In genomic region chr11:73384871-73385692, GRCh38 we compare ENCODE assay signal across 1 cellular context.
TF ChIP-seq lines count a peak whose summit lies in the region.

No MANE protein-coding gene starts in this region.

TF ChIP-seq in K562, 482 proteins besides CTCF, POLR2A, EP300 and RAD21 (continued from another document and continues in another):
- TF ChIP-seq CREM (IDR thresholded peaks at IDR 0.05; ENCODE audit: low read depth) (0 out of 2 replicates have a peak, but pooled peaks have one; percentile 10), DEAF1 (CRISPR knock-in tag; IDR thresholded peaks at IDR 0.05) (no peak), ID3 (CRISPR knock-in tag; IDR thresholded peaks at IDR 0.05) (no peak), ID3 (tag; IDR thresholded peaks at IDR 0.05) (no peak), RCOR1 (IDR thresholded peaks at IDR 0.05; ENCODE audit: borderline replicate concordance in 1 of 2, low read depth in 2 of 2, low read length in 2 of 2) (0 out of 4 replicates have a peak, but pooled peaks of 1 of the 2 experiments have one; percentile 31), HMGN3 (IDR thresholded peaks at IDR 0.05; ENCODE audit: borderline replicate concordance, extremely low read depth, insufficient read length, low read depth, low read length) (peak; percentile 45), ZKSCAN8 (CRISPR knock-in tag; IDR thresholded peaks at IDR 0.05) (no peak), NR2C2 (CRISPR knock-in tag; IDR thresholded peaks at IDR 0.05) (no peak), NR2C2 (tag; IDR thresholded peaks at IDR 0.05) (peak; percentile 48; the same call in 1 of the 2 replicates), HDAC1 (IDR thresholded peaks at IDR 0.05) (0 out of 4 replicates have a peak, but pooled peaks of 1 of the 2 experiments have one; percentile 28), SMARCE1 (IDR thresholded peaks at IDR 0.05) (peak; percentile 68; the same call in 1 of the 2 replicates), CTBP1 (IDR thresholded peaks at IDR 0.05; ENCODE audit: borderline replicate concordance) (peak; percentile 40; the same call in 1 of the 2 replicates), KLF16 (IDR thresholded peaks at IDR 0.05) (no peak), RBFOX2 (IDR thresholded peaks at IDR 0.05; ENCODE audit: low read depth, low read length) (peak; percentile 26; the same call in 1 of the 2 replicates), ZNF395 (CRISPR knock-in tag; IDR thresholded peaks at IDR 0.05) (no peak), SAFB2 (IDR thresholded peaks at IDR 0.05; ENCODE audit: borderline replicate concordance, low read depth, low read length, severe bottlenecking) (no peak), E2F4 (CRISPR knock-in tag; IDR thresholded peaks at IDR 0.05; ENCODE audit: low read depth) (no peak), ARID1B (IDR thresholded peaks at IDR 0.05) (peak; percentile 59), EGR1 (conservative IDR thresholded peaks at IDR 0.05) (peak; percentile 39), CCNT2 (IDR thresholded peaks at IDR 0.05; ENCODE audit: borderline replicate concordance, extremely low read depth, insufficient read length, low read depth, low read length) (peak; percentile 24), MYC (IDR thresholded peaks at IDR 0.05; ENCODE audit: low read depth, low read length) (peak; percentile 43; the same call in 1 of the 2 replicates), MYC (CRISPR knock-in tag; IDR thresholded peaks at IDR 0.05; ENCODE audit: borderline replicate concordance, low read depth) (no peak), ARID4B (CRISPR knock-in tag; IDR thresholded peaks at IDR 0.05) (0 out of 2 replicates have a peak, but pooled peaks have one; percentile 22), VEZF1 (CRISPR knock-in tag; IDR thresholded peaks at IDR 0.05) (peak; percentile 76), RHOXF2B (CRISPR knock-in tag; conservative IDR thresholded peaks at IDR 0.05) (no peak), ZNF766 (CRISPR knock-in tag; conservative IDR thresholded peaks at IDR 0.05) (0 out of 2 replicates have a peak, but pooled peaks have one; percentile 16), TCF15 (CRISPR knock-in tag; IDR thresholded peaks at IDR 0.05) (no peak), SRF (CRISPR knock-in tag; IDR thresholded peaks at IDR 0.05) (peak in 1 of 2 experiments; percentile 75; a peak in 1 of 4 replicates), TBP (optimal IDR thresholded peaks at IDR 0.05; ENCODE audit: low read depth, low read length) (peak; percentile 14), NFIC (IDR thresholded peaks at IDR 0.05) (peak; percentile 83), EZH2 (IDR thresholded peaks at IDR 0.05; ENCODE audit: borderline replicate concordance, low read depth, low read length) (no peak), POLR2G (IDR thresholded peaks at IDR 0.05; ENCODE audit: low read depth, low read length) (peak; percentile 36; the same call in 1 of the 2 replicates), CXXC5 (CRISPR knock-in tag; IDR thresholded peaks at IDR 0.05) (peak; percentile 42), ZBTB9 (CRISPR knock-in tag; IDR thresholded peaks at IDR 0.05) (peak; percentile 100)
- TF ChIP-seq, protein P1, sequence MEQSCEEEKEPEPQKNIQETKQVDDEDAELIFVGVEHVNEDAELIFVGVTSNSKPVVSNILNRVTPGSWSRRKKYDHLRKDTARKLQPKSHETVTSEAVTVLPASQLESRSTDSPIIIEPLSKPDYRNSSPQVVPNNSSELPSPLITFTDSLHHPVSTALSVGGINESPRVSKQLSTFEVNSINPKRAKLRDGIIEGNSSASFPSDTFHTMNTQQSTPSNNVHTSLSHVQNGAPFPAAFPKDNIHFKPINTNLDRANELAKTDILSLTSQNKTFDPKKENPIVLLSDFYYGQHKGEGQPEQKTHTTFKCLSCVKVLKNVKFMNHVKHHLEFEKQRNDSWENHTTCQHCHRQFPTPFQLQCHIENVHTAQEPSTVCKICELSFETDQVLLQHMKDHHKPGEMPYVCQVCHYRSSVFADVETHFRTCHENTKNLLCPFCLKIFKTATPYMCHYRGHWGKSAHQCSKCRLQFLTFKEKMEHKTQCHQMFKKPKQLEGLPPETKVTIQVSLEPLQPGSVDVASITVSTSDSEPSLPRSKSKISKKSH (CRISPR knock-in tag; IDR thresholded peaks at IDR 0.05), result no peak
- TF ChIP-seq, protein P2, sequence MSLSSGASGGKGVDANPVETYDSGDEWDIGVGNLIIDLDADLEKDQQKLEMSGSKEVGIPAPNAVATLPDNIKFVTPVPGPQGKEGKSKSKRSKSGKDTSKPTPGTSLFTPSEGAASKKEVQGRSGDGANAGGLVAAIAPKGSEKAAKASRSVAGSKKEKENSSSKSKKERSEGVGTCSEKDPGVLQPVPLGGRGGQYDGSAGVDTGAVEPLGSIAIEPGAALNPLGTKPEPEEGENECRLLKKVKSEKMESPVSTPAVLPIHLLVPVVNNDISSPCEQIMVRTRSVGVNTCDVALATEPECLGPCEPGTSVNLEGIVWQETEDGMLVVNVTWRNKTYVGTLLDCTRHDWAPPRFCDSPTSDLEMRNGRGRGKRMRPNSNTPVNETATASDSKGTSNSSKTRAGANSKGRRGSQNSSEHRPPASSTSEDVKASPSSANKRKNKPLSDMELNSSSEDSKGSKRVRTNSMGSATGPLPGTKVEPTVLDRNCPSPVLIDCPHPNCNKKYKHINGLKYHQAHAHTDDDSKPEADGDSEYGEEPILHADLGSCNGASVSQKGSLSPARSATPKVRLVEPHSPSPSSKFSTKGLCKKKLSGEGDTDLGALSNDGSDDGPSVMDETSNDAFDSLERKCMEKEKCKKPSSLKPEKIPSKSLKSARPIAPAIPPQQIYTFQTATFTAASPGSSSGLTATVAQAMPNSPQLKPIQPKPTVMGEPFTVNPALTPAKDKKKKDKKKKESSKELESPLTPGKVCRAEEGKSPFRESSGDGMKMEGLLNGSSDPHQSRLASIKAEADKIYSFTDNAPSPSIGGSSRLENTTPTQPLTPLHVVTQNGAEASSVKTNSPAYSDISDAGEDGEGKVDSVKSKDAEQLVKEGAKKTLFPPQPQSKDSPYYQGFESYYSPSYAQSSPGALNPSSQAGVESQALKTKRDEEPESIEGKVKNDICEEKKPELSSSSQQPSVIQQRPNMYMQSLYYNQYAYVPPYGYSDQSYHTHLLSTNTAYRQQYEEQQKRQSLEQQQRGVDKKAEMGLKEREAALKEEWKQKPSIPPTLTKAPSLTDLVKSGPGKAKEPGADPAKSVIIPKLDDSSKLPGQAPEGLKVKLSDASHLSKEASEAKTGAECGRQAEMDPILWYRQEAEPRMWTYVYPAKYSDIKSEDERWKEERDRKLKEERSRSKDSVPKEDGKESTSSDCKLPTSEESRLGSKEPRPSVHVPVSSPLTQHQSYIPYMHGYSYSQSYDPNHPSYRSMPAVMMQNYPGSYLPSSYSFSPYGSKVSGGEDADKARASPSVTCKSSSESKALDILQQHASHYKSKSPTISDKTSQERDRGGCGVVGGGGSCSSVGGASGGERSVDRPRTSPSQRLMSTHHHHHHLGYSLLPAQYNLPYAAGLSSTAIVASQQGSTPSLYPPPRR (CRISPR knock-in tag; IDR thresholded peaks at IDR 0.05; ENCODE audit: borderline replicate concordance), result 0 out of 2 replicates have a peak, but pooled peaks have one; percentile 29
- TF ChIP-seq, protein P3, sequence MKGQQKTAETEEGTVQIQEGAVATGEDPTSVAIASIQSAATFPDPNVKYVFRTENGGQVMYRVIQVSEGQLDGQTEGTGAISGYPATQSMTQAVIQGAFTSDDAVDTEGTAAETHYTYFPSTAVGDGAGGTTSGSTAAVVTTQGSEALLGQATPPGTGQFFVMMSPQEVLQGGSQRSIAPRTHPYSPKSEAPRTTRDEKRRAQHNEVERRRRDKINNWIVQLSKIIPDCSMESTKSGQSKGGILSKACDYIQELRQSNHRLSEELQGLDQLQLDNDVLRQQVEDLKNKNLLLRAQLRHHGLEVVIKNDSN (CRISPR knock-in tag; IDR thresholded peaks at IDR 0.05), result peak; percentile 7; the same call in 1 of the 2 replicates
- TF ChIP-seq, protein P4, sequence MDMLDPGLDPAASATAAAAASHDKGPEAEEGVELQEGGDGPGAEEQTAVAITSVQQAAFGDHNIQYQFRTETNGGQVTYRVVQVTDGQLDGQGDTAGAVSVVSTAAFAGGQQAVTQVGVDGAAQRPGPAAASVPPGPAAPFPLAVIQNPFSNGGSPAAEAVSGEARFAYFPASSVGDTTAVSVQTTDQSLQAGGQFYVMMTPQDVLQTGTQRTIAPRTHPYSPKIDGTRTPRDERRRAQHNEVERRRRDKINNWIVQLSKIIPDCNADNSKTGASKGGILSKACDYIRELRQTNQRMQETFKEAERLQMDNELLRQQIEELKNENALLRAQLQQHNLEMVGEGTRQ (CRISPR knock-in tag; IDR thresholded peaks at IDR 0.05), result no peak
